ENCODE assay signal across 8 cellular contexts in the genomic region with DNA sequence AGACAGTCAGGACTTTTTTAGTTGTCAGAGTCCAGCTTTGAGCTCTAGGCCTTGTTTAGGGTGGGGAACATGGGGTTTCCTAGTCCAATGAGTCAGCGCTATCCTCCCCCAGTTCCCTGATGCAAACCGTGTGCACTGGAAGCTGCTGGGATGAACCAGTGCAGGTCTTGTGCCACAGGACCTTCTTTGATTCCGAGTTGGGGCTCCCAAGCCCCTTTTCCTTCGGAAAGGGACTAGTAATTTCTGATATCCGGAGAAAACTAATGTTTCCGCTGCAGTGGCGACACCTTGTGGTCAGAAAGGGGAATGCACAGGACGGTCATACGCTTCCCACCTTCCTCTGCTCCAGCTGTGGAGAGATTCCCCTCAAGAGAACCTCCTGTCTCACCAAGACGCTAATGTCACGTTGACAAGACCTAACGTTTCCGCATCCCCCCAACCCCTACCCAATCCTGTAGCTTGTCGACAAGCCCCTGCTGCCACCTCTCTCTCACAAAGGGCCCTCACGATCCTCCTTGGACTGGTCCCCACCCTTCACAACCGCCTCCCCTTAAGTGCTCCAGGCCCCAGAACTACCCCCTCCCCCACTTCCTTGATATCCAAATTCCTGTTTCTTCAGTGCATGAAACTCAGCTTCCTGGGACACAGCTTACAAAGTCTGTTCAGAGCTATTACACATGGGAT. TPM values are rescaled to one million over a fixed set of nuclear protein-coding genes. Genes with fewer than 3 reads are reported as not detected.
DNase-seq lines count a peak whose midpoint lies in the region; ATAC-seq and TF ChIP-seq lines count a peak whose summit lies in the region.

No MANE protein-coding gene starts in this region.

- peaks cover 3% of the 10 kb centered on the region for H3K27me3 Mint-ChIP-seq in activated B cell treated with CpG ODN at 0.5 μM for 24 hours

- peak overlapping the region; percentile 54 for H3K27ac Mint-ChIP-seq in activated B cell treated with CpG ODN at 0.5 μM for 24 hours

- POLR2A ChIA-PET in activated B cell treated with CpG ODN at 0.5 μM for 24 hours (lab: Charles Lee): interaction anchor here (0.8 to 4.9 kb wide), 2 partner anchors 150 to 161 kb away, joined by 5 to 34 read pairs; a partner anchor contains a TSS

- H3K36me3 Mint-ChIP-seq in activated B cell treated with CpG ODN at 0.5 μM for 24 hours (ENCODE audit: low read depth): no peaks in the 10 kb centered on the region

- H3K4me3 ChIP-seq in cardiac fibroblast (replicated peaks in 1 of 2; ENCODE audit: low read depth in 2 of 2, low read length in 2 of 2): no peak overlapping the region

- peak overlapping the region; percentile 36 for H3K4me3 Mint-ChIP-seq in activated B cell treated with CpG ODN at 0.5 μM for 24 hours

- peak; percentile 58 for ATAC-seq in GM21723 (IDR thresholded peaks at IDR 0.05; ENCODE audit: unreplicated experiment)
- peak; percentile 74 for ATAC-seq in activated B cell treated with CpG ODN at 0.5 μM for 24 hours (ENCODE audit: low read depth)
- ATAC-seq in left lobe of liver: peak; percentile 87
- ATAC-seq in GM18907 (IDR thresholded peaks at IDR 0.05; ENCODE audit: unreplicated experiment): no peak

- peaks cover 4% of the 10 kb centered on the region for H3K4me1 Mint-ChIP-seq in activated B cell treated with CpG ODN at 0.5 μM for 24 hours

- H3K9me3 Mint-ChIP-seq in activated B cell treated with CpG ODN at 0.5 μM for 24 hours: no peaks in the 10 kb centered on the region

- CTCF ChIA-PET in activated B cell treated with CpG ODN at 0.5 μM for 24 hours (lab: Charles Lee): interaction anchor here (0.6 to 16.9 kb wide), 39 partner anchors 9 to 1131 kb away, joined by 3 to 700 read pairs (median 4); a partner anchor contains a TSS

- DNase-seq in C1 segment of cervical spinal cord (lab: John Stamatoyannopoulos, UW): peak in 11 of 14 donors; percentile 7 to 65 (median 26)
- DNase-seq in NCI-H2107 (lab: John Stamatoyannopoulos, UW): peak; percentile 46
- DNase-seq in activated B cell treated with CpG ODN at 0.5 μM for 24 hours: peak; percentile 63
- DNase-seq in cardiac fibroblast (ENCODE audit: low read depth in 2 of 2): peak; percentile 71 to 72
- DNase-seq in left lobe of liver (ENCODE audit: low spot score): peak; percentile 71
- DNase-seq in stimulated activated CD4-positive, alpha-beta T cell treated with anti-CD3 and anti-CD28 coated beads, Interleukin-4, amount 100 ng/mL, for 1 hour: peak; percentile 74

- peak; percentile 98 for TF ChIP-seq CTCF in activated B cell treated with CpG ODN at 0.5 μM for 24 hours (IDR thresholded peaks at IDR 0.05)
- TF ChIP-seq CTCF in cardiac fibroblast (IDR thresholded peaks at IDR 0.05; ENCODE audit: low read depth, low read length): peak; percentile 95

- intact Hi-C loops in activated B cell treated with CpG ODN at 0.5 μM for 24 hours (cut with micrococcal nuclease): loop anchor here (1.0 to 5.0 kb wide), 4 partner anchors 82 to 580 kb away; a partner anchor contains a TSS

RNA-seq across cellular contexts. Expression of a gene that starts 31.0 kb away (rescaled TPM):
- total RNA-seq in activated B cell treated with CpG ODN at 0.5 μM for 24 hours (not detected in 2 replicates), left lobe of liver (0.20 TPM)

RNA-seq across cellular contexts. Expression of a gene that starts 34.7 kb away (rescaled TPM):
- total RNA-seq in activated B cell treated with CpG ODN at 0.5 μM for 24 hours (not detected in 2 replicates), left lobe of liver (not detected)
